1 cellular context compared by ENCODE assay signal in the genomic region with DNA sequence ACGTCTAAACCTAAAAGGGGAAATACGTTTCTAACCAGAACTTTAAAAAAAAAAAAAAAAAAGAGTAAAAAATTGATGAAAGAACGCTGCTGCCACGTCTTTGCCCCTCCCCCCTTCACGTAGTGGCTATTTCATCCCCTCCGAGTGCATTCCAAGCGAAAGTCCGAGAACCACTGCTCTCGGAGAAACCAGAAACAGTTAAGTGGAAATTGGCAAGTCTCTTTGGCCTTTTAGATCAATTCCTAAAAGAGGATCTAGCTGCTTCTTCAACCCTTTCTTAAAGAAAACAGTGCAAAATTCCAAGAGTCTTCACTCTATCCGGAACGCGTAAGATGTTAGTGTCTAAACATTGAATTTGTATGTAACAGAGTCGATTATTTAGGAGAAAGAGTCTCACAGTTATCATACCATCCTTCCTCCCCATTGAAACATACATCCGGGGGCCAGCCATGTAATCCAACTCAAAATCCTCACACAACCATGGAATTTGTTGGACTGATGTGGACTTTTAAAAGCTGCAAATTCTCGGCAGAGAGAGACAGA.
TF ChIP-seq lines count a peak whose summit lies in the region.

No MANE protein-coding gene starts in this region.

TF ChIP-seq in GM23338, 12 proteins besides CTCF, POLR2A, EP300 and RAD21 (continued from another document):
- TF ChIP-seq, protein P1, sequence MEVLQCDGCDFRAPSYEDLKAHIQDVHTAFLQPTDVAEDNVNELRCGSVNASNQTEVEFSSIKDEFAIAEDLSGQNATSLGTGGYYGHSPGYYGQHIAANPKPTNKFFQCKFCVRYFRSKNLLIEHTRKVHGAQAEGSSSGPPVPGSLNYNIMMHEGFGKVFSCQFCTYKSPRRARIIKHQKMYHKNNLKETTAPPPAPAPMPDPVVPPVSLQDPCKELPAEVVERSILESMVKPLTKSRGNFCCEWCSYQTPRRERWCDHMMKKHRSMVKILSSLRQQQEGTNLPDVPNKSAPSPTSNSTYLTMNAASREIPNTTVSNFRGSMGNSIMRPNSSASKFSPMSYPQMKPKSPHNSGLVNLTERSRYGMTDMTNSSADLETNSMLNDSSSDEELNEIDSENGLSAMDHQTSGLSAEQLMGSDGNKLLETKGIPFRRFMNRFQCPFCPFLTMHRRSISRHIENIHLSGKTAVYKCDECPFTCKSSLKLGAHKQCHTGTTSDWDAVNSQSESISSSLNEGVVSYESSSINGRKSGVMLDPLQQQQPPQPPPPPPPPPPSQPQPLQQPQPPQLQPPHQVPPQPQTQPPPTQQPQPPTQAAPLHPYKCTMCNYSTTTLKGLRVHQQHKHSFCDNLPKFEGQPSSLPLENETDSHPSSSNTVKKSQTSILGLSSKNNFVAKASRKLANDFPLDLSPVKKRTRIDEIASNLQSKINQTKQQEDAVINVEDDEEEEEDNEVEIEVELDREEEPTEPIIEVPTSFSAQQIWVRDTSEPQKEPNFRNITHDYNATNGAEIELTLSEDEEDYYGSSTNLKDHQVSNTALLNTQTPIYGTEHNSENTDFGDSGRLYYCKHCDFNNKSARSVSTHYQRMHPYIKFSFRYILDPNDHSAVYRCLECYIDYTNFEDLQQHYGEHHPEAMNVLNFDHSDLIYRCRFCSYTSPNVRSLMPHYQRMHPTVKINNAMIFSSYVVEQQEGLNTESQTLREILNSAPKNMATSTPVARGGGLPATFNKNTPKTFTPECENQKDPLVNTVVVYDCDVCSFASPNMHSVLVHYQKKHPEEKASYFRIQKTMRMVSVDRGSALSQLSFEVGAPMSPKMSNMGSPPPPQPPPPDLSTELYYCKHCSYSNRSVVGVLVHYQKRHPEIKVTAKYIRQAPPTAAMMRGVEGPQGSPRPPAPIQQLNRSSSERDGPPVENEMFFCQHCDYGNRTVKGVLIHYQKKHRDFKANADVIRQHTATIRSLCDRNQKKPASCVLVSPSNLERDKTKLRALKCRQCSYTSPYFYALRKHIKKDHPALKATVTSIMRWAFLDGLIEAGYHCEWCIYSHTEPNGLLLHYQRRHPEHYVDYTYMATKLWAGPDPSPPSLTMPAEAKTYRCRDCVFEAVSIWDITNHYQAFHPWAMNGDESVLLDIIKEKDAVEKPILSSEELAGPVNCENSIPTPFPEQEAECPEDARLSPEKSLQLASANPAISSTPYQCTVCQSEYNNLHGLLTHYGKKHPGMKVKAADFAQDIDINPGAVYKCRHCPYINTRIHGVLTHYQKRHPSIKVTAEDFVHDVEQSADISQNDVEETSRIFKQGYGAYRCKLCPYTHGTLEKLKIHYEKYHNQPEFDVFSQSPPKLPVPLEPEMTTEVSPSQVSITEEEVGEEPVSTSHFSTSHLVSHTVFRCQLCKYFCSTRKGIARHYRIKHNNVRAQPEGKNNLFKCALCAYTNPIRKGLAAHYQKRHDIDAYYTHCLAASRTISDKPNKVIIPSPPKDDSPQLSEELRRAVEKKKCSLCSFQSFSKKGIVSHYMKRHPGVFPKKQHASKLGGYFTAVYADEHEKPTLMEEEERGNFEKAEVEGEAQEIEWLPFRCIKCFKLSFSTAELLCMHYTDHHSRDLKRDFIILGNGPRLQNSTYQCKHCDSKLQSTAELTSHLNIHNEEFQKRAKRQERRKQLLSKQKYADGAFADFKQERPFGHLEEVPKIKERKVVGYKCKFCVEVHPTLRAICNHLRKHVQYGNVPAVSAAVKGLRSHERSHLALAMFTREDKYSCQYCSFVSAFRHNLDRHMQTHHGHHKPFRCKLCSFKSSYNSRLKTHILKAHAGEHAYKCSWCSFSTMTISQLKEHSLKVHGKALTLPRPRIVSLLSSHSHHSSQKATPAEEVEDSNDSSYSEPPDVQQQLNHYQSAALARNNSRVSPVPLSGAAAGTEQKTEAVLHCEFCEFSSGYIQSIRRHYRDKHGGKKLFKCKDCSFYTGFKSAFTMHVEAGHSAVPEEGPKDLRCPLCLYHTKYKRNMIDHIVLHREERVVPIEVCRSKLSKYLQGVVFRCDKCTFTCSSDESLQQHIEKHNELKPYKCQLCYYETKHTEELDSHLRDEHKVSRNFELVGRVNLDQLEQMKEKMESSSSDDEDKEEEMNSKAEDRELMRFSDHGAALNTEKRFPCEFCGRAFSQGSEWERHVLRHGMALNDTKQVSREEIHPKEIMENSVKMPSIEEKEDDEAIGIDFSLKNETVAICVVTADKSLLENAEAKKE (CRISPR knock-in tag; IDR thresholded peaks at IDR 0.05) = no peak
- no peak for TF ChIP-seq NANOG (IDR thresholded peaks at IDR 0.05; ENCODE audit: borderline replicate concordance)
- no peak for TF ChIP-seq JUNB (IDR thresholded peaks at IDR 0.05; ENCODE audit: unreplicated experiment)
- TF ChIP-seq, protein P2, sequence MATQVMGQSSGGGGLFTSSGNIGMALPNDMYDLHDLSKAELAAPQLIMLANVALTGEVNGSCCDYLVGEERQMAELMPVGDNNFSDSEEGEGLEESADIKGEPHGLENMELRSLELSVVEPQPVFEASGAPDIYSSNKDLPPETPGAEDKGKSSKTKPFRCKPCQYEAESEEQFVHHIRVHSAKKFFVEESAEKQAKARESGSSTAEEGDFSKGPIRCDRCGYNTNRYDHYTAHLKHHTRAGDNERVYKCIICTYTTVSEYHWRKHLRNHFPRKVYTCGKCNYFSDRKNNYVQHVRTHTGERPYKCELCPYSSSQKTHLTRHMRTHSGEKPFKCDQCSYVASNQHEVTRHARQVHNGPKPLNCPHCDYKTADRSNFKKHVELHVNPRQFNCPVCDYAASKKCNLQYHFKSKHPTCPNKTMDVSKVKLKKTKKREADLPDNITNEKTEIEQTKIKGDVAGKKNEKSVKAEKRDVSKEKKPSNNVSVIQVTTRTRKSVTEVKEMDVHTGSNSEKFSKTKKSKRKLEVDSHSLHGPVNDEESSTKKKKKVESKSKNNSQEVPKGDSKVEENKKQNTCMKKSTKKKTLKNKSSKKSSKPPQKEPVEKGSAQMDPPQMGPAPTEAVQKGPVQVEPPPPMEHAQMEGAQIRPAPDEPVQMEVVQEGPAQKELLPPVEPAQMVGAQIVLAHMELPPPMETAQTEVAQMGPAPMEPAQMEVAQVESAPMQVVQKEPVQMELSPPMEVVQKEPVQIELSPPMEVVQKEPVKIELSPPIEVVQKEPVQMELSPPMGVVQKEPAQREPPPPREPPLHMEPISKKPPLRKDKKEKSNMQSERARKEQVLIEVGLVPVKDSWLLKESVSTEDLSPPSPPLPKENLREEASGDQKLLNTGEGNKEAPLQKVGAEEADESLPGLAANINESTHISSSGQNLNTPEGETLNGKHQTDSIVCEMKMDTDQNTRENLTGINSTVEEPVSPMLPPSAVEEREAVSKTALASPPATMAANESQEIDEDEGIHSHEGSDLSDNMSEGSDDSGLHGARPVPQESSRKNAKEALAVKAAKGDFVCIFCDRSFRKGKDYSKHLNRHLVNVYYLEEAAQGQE (IDR thresholded peaks at IDR 0.05; ENCODE audit: unreplicated experiment) = no peak
- no peak for TF ChIP-seq CREB1 (CRISPR knock-in tag; IDR thresholded peaks at IDR 0.05; ENCODE audit: low read depth)
